In genomic region chr7:17300012-17300411, GRCh38 we compare ENCODE assay signal across 10 cellular contexts. TPM values are rescaled to one million over a fixed set of nuclear protein-coding genes. Genes with fewer than 3 reads are reported as not detected.
DNase-seq lines count a peak whose midpoint lies in the region; ATAC-seq, FAIRE-seq and TF ChIP-seq lines count a peak whose summit lies in the region.
"Had no signal": no experiment of that assay in that cellular context is flagged by ENCODE, and none has a peak within 500 bp of the region (broad histone marks: within the 10 kb centered on the region; RNA-seq: fewer than 3 reads in every experiment).

No MANE protein-coding gene starts in this region.

- TF ChIP-seq CTCF in astrocyte of the spinal cord (IDR thresholded peaks at IDR 0.05; ENCODE audit: low read depth, low read length), result no peak
- TF ChIP-seq CTCF in lower leg skin (IDR thresholded peaks at IDR 0.05), result no peak

- peaks cover 40% of the 10 kb centered on the region for H3K4me1 Mint-ChIP-seq in activated CD8-positive, alpha-beta memory T cell treated with anti-CD3 and anti-CD28 coated beads, Interleukin-2, amount 10 ng/mL, durations not matched to agents 7 days and 5 days

- intact Hi-C loops in lower leg skin (cut with DNase I; ENCODE audit: low total_unique reads), result loop anchor here (5.0 kb wide), 1 partner anchor 313 kb away; no protein-coding TSS in a partner anchor

- peak overlapping the region; percentile 91 for H3K4me3 Mint-ChIP-seq in activated CD8-positive, alpha-beta memory T cell treated with anti-CD3 and anti-CD28 coated beads, Interleukin-2, amount 10 ng/mL, durations not matched to agents 7 days and 5 days

- no peak for TF ChIP-seq POLR2A in lower leg skin (IDR thresholded peaks at IDR 0.05)

- in situ Hi-C loops in astrocyte of the spinal cord (cut with HindIII; ENCODE audit: low sequenced_read_pairs), result no loop called here

- no peaks in the 10 kb centered on the region for H3K27me3 Mint-ChIP-seq in activated CD8-positive, alpha-beta memory T cell treated with anti-CD3 and anti-CD28 coated beads, Interleukin-2, amount 10 ng/mL, durations not matched to agents 7 days and 5 days

- no peaks in the 10 kb centered on the region for H3K9me3 ChIP-seq in thymus (ENCODE audit: control insufficient read depth)

- H3K27ac ChIP-seq in thymus (ENCODE audit: low read depth), result peak overlapping the region; percentile 95

- H3K27ac Mint-ChIP-seq in activated CD8-positive, alpha-beta memory T cell treated with anti-CD3 and anti-CD28 coated beads, Interleukin-2, amount 10 ng/mL, durations not matched to agents 7 days and 5 days, result peak overlapping the region; percentile 93

- CTCF ChIA-PET in activated CD8-positive, alpha-beta memory T cell treated with anti-CD3 and anti-CD28 coated beads, Interleukin-2, amount 10 ng/mL, durations not matched to agents 7 days and 5 days (lab: Charles Lee), result interaction anchor here (0.7 to 0.9 kb wide), 2 partner anchors 160 to 161 kb away, joined by 3 read pairs; no protein-coding TSS in a partner anchor

- H3K9me3 Mint-ChIP-seq in activated CD8-positive, alpha-beta memory T cell treated with anti-CD3 and anti-CD28 coated beads, Interleukin-2, amount 10 ng/mL, durations not matched to agents 7 days and 5 days (ENCODE audit: low read depth), result no peaks in the 10 kb centered on the region

- 1 to 3% methylated on average over 5 of the region's 5 CpGs for WGBS in lower leg skin, 2 donors
- WGBS in thymus, result 4% methylated on average over 5 of the region's 5 CpGs

- peaks cover 14% of the 10 kb centered on the region for H3K36me3 Mint-ChIP-seq in activated CD8-positive, alpha-beta memory T cell treated with anti-CD3 and anti-CD28 coated beads, Interleukin-2, amount 10 ng/mL, durations not matched to agents 7 days and 5 days

- H3K4me1 ChIP-seq in thymus (ENCODE audit: control insufficient read depth, insufficient read depth, low read length), result no peaks in the 10 kb centered on the region

- no peaks in the 10 kb centered on the region for H3K36me3 ChIP-seq in thymus (ENCODE audit: control insufficient read depth, insufficient read depth)
- H3K36me3 ChIP-seq: BLaER1 treated with 17β-estradiol and CSF1 and Interleukin-3, amounts not matched to agents 10 nM and 100 nM had no signal

- no peak for ATAC-seq in activated CD8-positive, alpha-beta memory T cell treated with anti-CD3 and anti-CD28 coated beads, Interleukin-2, amount 10 ng/mL, durations not matched to agents 7 days and 5 days

- H3K27me3 ChIP-seq in thymus (ENCODE audit: control insufficient read depth, insufficient read depth), result no peaks in the 10 kb centered on the region

- FAIRE-seq in urothelium cell line (lab: Jason Lieb, UNC), result no peak

- DNase-seq in activated CD8-positive, alpha-beta memory T cell treated with anti-CD3 and anti-CD28 coated beads, Interleukin-2, amount 10 ng/mL, durations not matched to agents 7 days and 5 days, result no peak
- no peak for DNase-seq in activated CD8-positive, alpha-beta memory T cell treated with anti-CD3 and anti-CD28 coated beads, Interleukin-2, amount 50 U/mL, for 48 hours
- no peak for DNase-seq in astrocyte of the spinal cord (ENCODE audit: low read depth, low spot score)
- no peak for DNase-seq in lower leg skin (ENCODE audit: low spot score in 2 of 2)
- no peak for DNase-seq in H4 (ENCODE audit: low spot score)
- DNase-seq in NCI-H1417 (lab: John Stamatoyannopoulos, UW), result no peak
- no peak for DNase-seq in urothelium cell line (ENCODE audit: low spot score)
- DNase-seq: activated CD4-positive, alpha-beta T cell treated with anti-CD3 and anti-CD28 coated beads, Interleukin-2, amount 50 U/mL, for 1 hour had no signal

- H3K4me3 ChIP-seq in astrocyte of the spinal cord (ENCODE audit: low read depth, low read length), result peak overlapping the region; percentile 90
- peak overlapping the region; percentile 90 for H3K4me3 ChIP-seq in lower leg skin (ENCODE audit: low read depth, poor library complexity, severe bottlenecking)
- peak overlapping the region; percentile 81 for H3K4me3 ChIP-seq in thymus (ENCODE audit: low read length)

RNA-seq across cellular contexts. Expression of gene AHR, which starts 1.6 kb away (rescaled TPM):
- 10 to 100 TPM; 23.8 to 46.3 TPM for total RNA-seq in activated CD8-positive, alpha-beta memory T cell treated with anti-CD3 and anti-CD28 coated beads, Interleukin-2, amount 10 ng/mL, durations not matched to agents 7 days and 5 days
- total RNA-seq in lower leg skin, result 10 to 100 TPM; 83.2 to 92.7 (median 90.0) TPM
- polyA plus RNA-seq in thymus, result 16.8 TPM
- total RNA-seq in H4 (2014; rRNA removed; shearing (Covaris generic)), result 234 and 274 TPM in 2 replicates
